10 cellular contexts compared by ENCODE assay signal in the genomic region with DNA sequence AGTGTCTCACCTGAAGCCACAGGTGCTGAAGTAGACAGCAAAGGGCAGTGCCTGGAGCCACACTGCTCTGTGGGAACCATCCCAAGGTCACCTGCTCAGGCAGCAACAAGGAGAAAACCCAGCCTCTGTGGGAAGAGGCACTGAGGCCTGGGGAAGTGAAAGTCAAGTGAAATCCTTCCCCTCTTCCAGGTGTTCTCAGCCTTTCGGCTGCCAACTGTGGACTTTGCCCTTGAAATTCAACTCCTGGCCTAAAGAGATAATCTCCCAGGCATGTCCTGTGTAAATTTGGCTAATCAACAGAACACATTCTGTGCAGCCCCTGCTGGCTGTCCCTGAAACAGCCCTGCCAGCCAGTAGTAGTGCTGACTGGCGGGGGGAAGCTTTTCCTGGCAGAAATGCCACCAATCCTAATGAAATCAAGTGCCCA.
A peak's percentile ranks its signal among the peaks of the same experiment; 100 is the strongest.
DNase-seq lines count a peak whose midpoint lies in the region; ATAC-seq and TF ChIP-seq lines count a peak whose summit lies in the region.
"Had no signal": no experiment of that assay in that cellular context is flagged by ENCODE, and none has a peak within 500 bp of the region (broad histone marks: within the 10 kb centered on the region; RNA-seq: fewer than 3 reads in every experiment).

No MANE protein-coding gene starts in this region.

- no TSS peak for BruUV-seq in A673 (replicated peaks; lab: Mats Ljungman, UMichigan)

- no peaks in the 10 kb centered on the region for H3K36me3 ChIP-seq in A673 (ENCODE audit: insufficient read depth, low read length, poor library complexity, severe bottlenecking)
- no peaks in the 10 kb centered on the region for H3K36me3 ChIP-seq in body of pancreas (replicated peaks in 1 of 2; ENCODE audit: insufficient read depth in 1 of 2, low read depth in 2 of 2)
- no peaks in the 10 kb centered on the region for H3K36me3 ChIP-seq in left lung

- DNase-seq in A673 (ENCODE audit: low spot score) (no peak), HT-29 (ENCODE audit: low spot score) (peak; percentile 82), body of pancreas (peak; percentile 86 to 93 (median 90)), left lung (no peak), NCI-H128 (lab: John Stamatoyannopoulos, UW; ENCODE audit: unreplicated experiment) (no peak), posterior cingulate gyrus (no peak), NCI-H2029 treated with DMSO at 0.1 percent for 48 hours (lab: John Stamatoyannopoulos, UW) (no peak)
- DNase-seq: natural killer cell; NK-92 treated with Interleukin-12 subunit alpha and Interleukin-12 subunit beta, amount 100 ng/mL, for 24 hours had no signal

- TF ChIP-seq POLR2A in body of pancreas (IDR thresholded peaks at IDR 0.05), result peak in 2 of 3 donors; percentile 45 to 46

- TF ChIP-seq CTCF in A673 (conservative IDR thresholded peaks at IDR 0.05; ENCODE audit: low read depth, low read length) (peak; percentile 45), body of pancreas (IDR thresholded peaks at IDR 0.05) (peak; percentile 51 to 94 (median 91)), left lung (IDR thresholded peaks at IDR 0.05) (peak in 1 of 2 donors; percentile 11)

- intact Hi-C loops in A673 (cut with micrococcal nuclease; ENCODE audit: unreplicated experiment) (no loop called here), body of pancreas (cut with DNase I) (no loop called here), left lung (cut with DNase I) (no loop called here), posterior cingulate gyrus (cut with DNase I) (no loop called here)

- H3K4me1 ChIP-seq in A673 (ENCODE audit: insufficient read depth, low read length, poor library complexity, severe bottlenecking) (no peaks in the 10 kb centered on the region), body of pancreas (peaks cover 87% of the 10 kb centered on the region), left lung (peaks cover 11 to 39% of the 10 kb centered on the region in 2 donors)

- H3K27me3 ChIP-seq in A673 (replicated peaks; ENCODE audit: insufficient read depth, low read depth, low read length, poor library complexity) (no peaks in the 10 kb centered on the region), body of pancreas (no peaks in the 10 kb centered on the region), left lung (no peaks in the 10 kb centered on the region)

- CTCF ChIA-PET in A673 (lab: Charles Lee), result no interaction called here

- H3K4me3 ChIP-seq in A673 (ENCODE audit: low read depth, low read length, poor library complexity, severe bottlenecking), result no peak overlapping the region
- no peak overlapping the region for H3K4me3 ChIP-seq in body of pancreas
- no peak overlapping the region for H3K4me3 ChIP-seq in left lung

- WGBS in body of pancreas, 2 donors, result 20 to 39% methylated on average over 2 of the region's 2 CpGs

- ATAC-seq in body of pancreas (peak; percentile 96), left lung (peak; percentile 36), GM21390 (IDR thresholded peaks at IDR 0.05; ENCODE audit: unreplicated experiment) (no peak)

- H3K27ac ChIP-seq in A673 (ENCODE audit: low read depth, low read length, poor library complexity, severe bottlenecking) (no peak overlapping the region), body of pancreas (peak overlapping the region; percentile 55 to 84 (median 81)), left lung (no peak overlapping the region)

- H3K9me3 ChIP-seq in A673 (ENCODE audit: low read depth, low read length, poor library complexity, severe bottlenecking), result no peaks in the 10 kb centered on the region
- H3K9me3 ChIP-seq in body of pancreas, result no peaks in the 10 kb centered on the region
- no peaks in the 10 kb centered on the region for H3K9me3 ChIP-seq in left lung

- POLR2A ChIA-PET in A673 (lab: Charles Lee; ENCODE audit: low non-redundant PET), result no interaction called here

Comparison
In these comparisons a context has a peak if more than half of its experiments do, and no peak if none do; other contexts are left out.
1. DNase-seq: peak in HT-29 (single experiment) and body of pancreas (4 of 4); none in A673 (single experiment), left lung (0 of 2), NCI-H128 (single experiment), posterior cingulate gyrus (0 of 10) and NCI-H2029 treated with DMSO at 0.1 percent for 48 hours (single experiment).
2. H3K27ac ChIP-seq: peak in body of pancreas (4 of 4); none in A673 (single experiment) and left lung (0 of 2).